Comparison of ENCODE assay signal across 8 cellular contexts in genomic region chr2:158191076-158191566, GRCh38.
DNase-seq lines count a peak whose midpoint lies in the region; ATAC-seq, FAIRE-seq and TF ChIP-seq lines count a peak whose summit lies in the region.

No MANE protein-coding gene starts in this region.

- no peak for TF ChIP-seq RAD21 in A549 (conservative IDR thresholded peaks at IDR 0.05 in 1 of 2, IDR thresholded peaks at IDR 0.05 in 1 of 2)

- TF ChIP-seq POLR2A in A549 (IDR thresholded peaks at IDR 0.05; ENCODE audit: low read length) = no peak

- no peak for TF ChIP-seq CTCF in A549 (IDR thresholded peaks at IDR 0.05)

- H3K27ac ChIP-seq in A549 = no peak overlapping the region
- peak overlapping the region; percentile 3 for H3K27ac ChIP-seq in mesodermal cell (ENCODE audit: low read depth, low read length, severe bottlenecking)

- no peak for TF ChIP-seq EP300 in A549 (IDR thresholded peaks at IDR 0.05)

- CTCF ChIA-PET in A549 (lab: Yijun Ruan, JAX) = interaction anchor here (2.7 kb wide), 1 partner anchor 11 kb away, joined by 9 read pairs; no protein-coding TSS in a partner anchor

- no peaks in the 10 kb centered on the region for H3K4me1 ChIP-seq in A549
- H3K4me1 ChIP-seq in mesodermal cell (ENCODE audit: control insufficient read depth, insufficient read depth, low read length, poor library complexity, severe bottlenecking) = peaks cover 4% of the 10 kb centered on the region

- H3K4me3 ChIP-seq in A549 (no peak overlapping the region), mesodermal cell (ENCODE audit: extremely low read depth, insufficient read depth, low read length, poor library complexity, severe bottlenecking) (no peak overlapping the region)

- ATAC-seq in A549 (no peak), GM19035 (IDR thresholded peaks at IDR 0.05; ENCODE audit: unreplicated experiment) (peak; percentile 79), HG03103 (IDR thresholded peaks at IDR 0.05; ENCODE audit: low read depth, unreplicated experiment) (peak; percentile 70)

- H3K4me2 ChIP-seq in A549 = peak overlapping the region; percentile 58

- H3K9me3 ChIP-seq in A549 (no peaks in the 10 kb centered on the region), mesodermal cell (ENCODE audit: control insufficient read depth, low read length) (no peaks in the 10 kb centered on the region)

- DNase-seq in A549 (ENCODE audit: low read depth in 1 of 2, low spot score in 1 of 2) (no peak), inferior parietal cortex (ENCODE audit: extremely low spot score) (no peak), T-helper 9 cell (no peak)
- DNase-seq in activated CD4-positive, alpha-beta T cell treated with anti-CD3 and anti-CD28 coated beads, Interleukin-2, amount 50 U/mL, for 48 hours = peak; percentile 4 to 21
- DNase-seq in activated effector memory CD4-positive, alpha-beta T cell treated with Interleukin-2 at 50 U/mL for 16 hours = no peak

- FAIRE-seq in A549 (lab: Jason Lieb, UNC) = no peak

- POLR2A ChIA-PET in A549 (lab: Yijun Ruan, JAX) = no interaction called here

- WGBS in A549 (ENCODE audit: missing lambda C conversion rate) = 13% methylated on average over 5 of the region's 5 CpGs
- WGBS in mesodermal cell (ENCODE audit: insufficient coverage in 2 of 2), 2 experiments = 33% methylated on average over 1 of the region's 5 CpGs; no CpG with 5 or more reads in 1 of the 2 experiments

- H3K36me3 ChIP-seq in mesodermal cell (ENCODE audit: control insufficient read depth, insufficient read depth, low read length) = no peaks in the 10 kb centered on the region

TF ChIP-seq in A549, 52 proteins besides CTCF, POLR2A, EP300 and RAD21:
- no peak for TF ChIP-seq MAZ (IDR thresholded peaks at IDR 0.05; ENCODE audit: borderline replicate concordance, low read depth, low read length)
- TF ChIP-seq CHD2 (IDR thresholded peaks at IDR 0.05; ENCODE audit: low read length, partially characterized antibody) = no peak
- TF ChIP-seq PHF8 (IDR thresholded peaks at IDR 0.05; ENCODE audit: borderline replicate concordance, low read depth) = no peak
- no peak for TF ChIP-seq MYC (IDR thresholded peaks at IDR 0.05; ENCODE audit: borderline replicate concordance, low read length)
- TF ChIP-seq POLR2AphosphoS2 (conservative IDR thresholded peaks at IDR 0.05; ENCODE audit: low read length) = no peak
- no peak for TF ChIP-seq ZFP36 (IDR thresholded peaks at IDR 0.05; ENCODE audit: borderline replicate concordance, partially characterized antibody)
- no peak for TF ChIP-seq KDM5A (IDR thresholded peaks at IDR 0.05)
- TF ChIP-seq CEBPB (IDR thresholded peaks at IDR 0.05) = no peak
- no peak for TF ChIP-seq CHD4 (IDR thresholded peaks at IDR 0.05; ENCODE audit: borderline replicate concordance)
- TF ChIP-seq REST (IDR thresholded peaks at IDR 0.05) = no peak
- no peak for TF ChIP-seq ATOH8 (CRISPR knock-in tag; IDR thresholded peaks at IDR 0.05; ENCODE audit: low read depth)
- TF ChIP-seq PBX3 (IDR thresholded peaks at IDR 0.05) = no peak
- TF ChIP-seq MAX (IDR thresholded peaks at IDR 0.05) = no peak
- no peak for TF ChIP-seq CBX8 (IDR thresholded peaks at IDR 0.05)
- no peak for TF ChIP-seq TFCP2L1 (CRISPR knock-in tag; IDR thresholded peaks at IDR 0.05)

Comparison
In these comparisons a context has a peak if more than half of its experiments do, and no peak if none do; other contexts are left out.
1. ATAC-seq: peak in GM19035 (single experiment) and HG03103 (single experiment); none in A549 (0 of 2).
2. DNase-seq: peak in activated CD4-positive, alpha-beta T cell treated with anti-CD3 and anti-CD28 coated beads, Interleukin-2, amount 50 U/mL, for 48 hours (2 of 2); none in A549 (0 of 2), inferior parietal cortex (single experiment), activated effector memory CD4-positive, alpha-beta T cell treated with Interleukin-2 at 50 U/mL for 16 hours (single experiment) and T-helper 9 cell (single experiment).